ENCODE assay signal across 7 cellular contexts in genomic region chr1:154842635-154843034, GRCh38. TPM values are rescaled to one million over a fixed set of nuclear protein-coding genes. Genes with fewer than 3 reads are reported as not detected.
"Had no signal": no experiment of that assay in that cellular context is flagged by ENCODE, and none has a peak within 500 bp of the region (broad histone marks: within the 10 kb centered on the region; RNA-seq: fewer than 3 reads in every experiment).

No MANE protein-coding gene starts in this region.

- ATAC-seq: left cardiac atrium had no signal

- H3K4me3 Mint-ChIP-seq: activated naive CD4-positive, alpha-beta T cell treated with anti-CD3 and anti-CD28 coated beads for 36 hours; activated T-helper 1 cell treated with anti-CD3 and anti-CD28 coated beads, Interleukin-12 subunit alpha, Interleukin-12 subunit beta, Interleukin-2, Interleukin-4 antibody, amounts not matched to agents 30 ng/mL and 10 ng/mL and 1 ng/mL, durations not matched to agents 14 hours and 24 hours and 36 hours; immature natural killer cell; naive B cell had no signal

- H3K9me3 Mint-ChIP-seq: activated naive CD4-positive, alpha-beta T cell treated with anti-CD3 and anti-CD28 coated beads for 36 hours; activated T-helper 1 cell treated with anti-CD3 and anti-CD28 coated beads, Interleukin-12 subunit alpha, Interleukin-12 subunit beta, Interleukin-2, Interleukin-4 antibody, amounts not matched to agents 30 ng/mL and 10 ng/mL and 1 ng/mL, durations not matched to agents 14 hours and 24 hours and 36 hours; immature natural killer cell; naive B cell had no signal

- H3K36me3 Mint-ChIP-seq: immature natural killer cell, naive B cell had no signal

- DNase-seq: activated naive CD4-positive, alpha-beta T cell treated with anti-CD3 and anti-CD28 coated beads for 36 hours; immature natural killer cell; left cardiac atrium; naive B cell; small intestine had no signal

- H3K4me1 Mint-ChIP-seq: immature natural killer cell had no signal

- H3K27ac Mint-ChIP-seq: activated naive CD4-positive, alpha-beta T cell treated with anti-CD3 and anti-CD28 coated beads for 36 hours; activated T-helper 1 cell treated with anti-CD3 and anti-CD28 coated beads, Interleukin-12 subunit alpha, Interleukin-12 subunit beta, Interleukin-2, Interleukin-4 antibody, amounts not matched to agents 30 ng/mL and 10 ng/mL and 1 ng/mL, durations not matched to agents 14 hours and 24 hours and 36 hours; immature natural killer cell; naive B cell had no signal

RNA-seq across cellular contexts. Expression of gene KCNN3, which starts 27.4 kb away (rescaled TPM):
- total RNA-seq: fibroblast of villous mesenchyme had no signal
